In genomic region chr12:66087365-66087943, GRCh38 we compare ENCODE assay signal across 8 cellular contexts. TPM values are rescaled to one million over a fixed set of nuclear protein-coding genes. Genes with fewer than 3 reads are reported as not detected.
DNase-seq lines count a peak whose midpoint lies in the region; ATAC-seq and TF ChIP-seq lines count a peak whose summit lies in the region.

No MANE protein-coding gene starts in this region.

- WGBS in aorta, 2 donors: 23 to 24% methylated on average over 10 of the region's 10 CpGs

- no peaks in the 10 kb centered on the region for H3K36me3 ChIP-seq in aorta (ENCODE audit: control insufficient read depth in 1 of 2, insufficient read depth in 2 of 2, low read length in 1 of 2)

- ATAC-seq in GM18511 (IDR thresholded peaks at IDR 0.05; ENCODE audit: unreplicated experiment) (peak; percentile 81), HG03432 (IDR thresholded peaks at IDR 0.05; ENCODE audit: unreplicated experiment) (peak; percentile 83), aorta (ENCODE audit: low FRiP score) (peak; percentile 73)

- H3K9me3 ChIP-seq in aorta (ENCODE audit: control insufficient read depth, low read length): no peaks in the 10 kb centered on the region

- no peaks in the 10 kb centered on the region for H3K4me1 ChIP-seq in aorta (ENCODE audit: control insufficient read depth in 1 of 2, insufficient read depth in 2 of 2, low read length in 2 of 2)

- DNase-seq in AG09319 (ENCODE audit: extremely low read depth, low read depth) (peak; percentile 59), NOMO-1 (lab: John Stamatoyannopoulos, UW; ENCODE audit: unreplicated experiment in 2 of 2) (peak; percentile 10 to 77), fibroblast of villous mesenchyme (ENCODE audit: low read depth) (peak; percentile 81), occipital lobe (lab: John Stamatoyannopoulos, UW) (peak; percentile 33), aorta (peak; percentile 75 to 80)
- DNase-seq in activated T-cell treated with anti-CD3 and anti-CD28 coated beads, Interleukin-2, amount 50 U/mL, for 1 hour: peak; percentile 45

- no peak overlapping the region for H3K27ac ChIP-seq in aorta (ENCODE audit: low read depth in 1 of 2, low read length in 2 of 2)

- no peaks in the 10 kb centered on the region for H3K27me3 ChIP-seq in aorta (ENCODE audit: control insufficient read depth in 1 of 2, insufficient read depth in 2 of 2, low read length in 1 of 2)

- intact Hi-C loops in aorta (cut with DNase I): loop anchor here (2.0 to 10.0 kb wide), 5 partner anchors 103 to 531 kb away; no protein-coding TSS in a partner anchor

- no peak overlapping the region for H3K4me3 ChIP-seq in fibroblast of villous mesenchyme (ENCODE audit: low read depth, low read length)
- H3K4me3 ChIP-seq in aorta (ENCODE audit: low read length in 2 of 2): no peak overlapping the region

- TF ChIP-seq CTCF in AG09319 (IDR thresholded peaks at IDR 0.05; ENCODE audit: low read depth, low read length) (peak; percentile 81), fibroblast of villous mesenchyme (IDR thresholded peaks at IDR 0.05; ENCODE audit: insufficient read depth, low read depth, low read length) (peak; percentile 83)

RNA-seq across cellular contexts. Expression of gene LLPH, which starts 43.1 kb away (rescaled TPM):
- total RNA-seq in fibroblast of villous mesenchyme (3.9 and 5.6 TPM in 2 replicates), occipital lobe (8.9 TPM), aorta (10 to 100 TPM; 16.1 to 19.0 TPM)
- 10 to 100 TPM; 18.0 to 26.5 TPM for polyA plus RNA-seq in aorta
